Comparison of ENCODE assay signal across 8 cellular contexts in the genomic region with DNA sequence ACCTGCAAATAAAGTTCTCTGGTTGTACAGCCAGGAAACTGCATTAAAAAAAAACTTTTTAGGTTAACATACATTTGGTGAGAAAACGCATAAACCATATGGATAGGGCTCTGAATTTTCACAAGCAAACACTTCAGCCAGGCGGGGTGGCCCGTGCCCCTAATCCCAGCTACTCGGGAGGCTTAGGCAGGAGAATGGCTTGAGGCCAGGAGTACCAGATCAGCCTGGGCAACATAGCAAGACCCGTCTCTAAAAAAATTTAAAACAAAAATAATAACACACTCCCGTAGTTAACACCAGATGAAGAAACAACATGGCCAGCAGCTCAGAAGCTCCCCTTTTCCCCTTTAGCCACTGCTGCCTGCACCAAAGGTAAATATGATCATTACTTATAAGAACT. TPM values are rescaled to one million over a fixed set of nuclear protein-coding genes. Genes with fewer than 3 reads are reported as not detected.
DNase-seq lines count a peak whose midpoint lies in the region; ATAC-seq and TF ChIP-seq lines count a peak whose summit lies in the region.

No MANE protein-coding gene starts in this region.

- no peaks in the 10 kb centered on the region for H3K27me3 Mint-ChIP-seq in activated T-cell treated with anti-CD3 and anti-CD28 coated beads, Interleukin-2, amount 50 U/mL, for 24 hours
- no peaks in the 10 kb centered on the region for H3K27me3 Mint-ChIP-seq in activated naive CD8-positive, alpha-beta T cell

- no peak for TF ChIP-seq POLR2A in testis (IDR thresholded peaks at IDR 0.05)

- H3K4me3 ChIP-seq in liver (ENCODE audit: low read depth in 1 of 3, low read length in 3 of 3) (peak overlapping the region in 1 of 3 donors; percentile 63), testis (no peak overlapping the region)

- peaks cover 41% of the 10 kb centered on the region for H3K36me3 Mint-ChIP-seq in activated T-cell treated with anti-CD3 and anti-CD28 coated beads, Interleukin-2, amount 50 U/mL, for 24 hours (ENCODE audit: low read depth)
- peaks cover 10% of the 10 kb centered on the region for H3K36me3 Mint-ChIP-seq in activated naive CD8-positive, alpha-beta T cell

- peaks cover 45% of the 10 kb centered on the region for H3K4me1 Mint-ChIP-seq in activated T-cell treated with anti-CD3 and anti-CD28 coated beads, Interleukin-2, amount 50 U/mL, for 24 hours (ENCODE audit: low read depth)
- peaks cover 36% of the 10 kb centered on the region for H3K4me1 Mint-ChIP-seq in activated naive CD8-positive, alpha-beta T cell (ENCODE audit: low read depth)

- TF ChIP-seq CTCF in liver (IDR thresholded peaks at IDR 0.05; ENCODE audit: low read depth, low read length, missing input control) (no peak), testis (IDR thresholded peaks at IDR 0.05) (no peak)

- no peak for TF ChIP-seq RAD21 in liver (IDR thresholded peaks at IDR 0.05)

- H3K9ac ChIP-seq in liver (ENCODE audit: low read depth in 1 of 2, low read length in 2 of 2) = peak overlapping the region in 1 of 2 donors; percentile 85

- H3K9me3 ChIP-seq in liver (ENCODE audit: control insufficient read depth in 4 of 4, low read length in 3 of 4) = no peaks in the 10 kb centered on the region
- H3K9me3 ChIP-seq in testis = no peaks in the 10 kb centered on the region

- no peak for DNase-seq in activated T-cell treated with anti-CD3 and anti-CD28 coated beads, Interleukin-2, amount 50 U/mL, for 24 hours
- DNase-seq in activated T-cell treated with anti-CD3 and anti-CD28 coated beads, Interleukin-2, amount 50 U/mL, for 1 hour = no peak
- DNase-seq in testis (no peak), SIG-M5 treated with dmso at 0.1 percent for 504 hours (lab: John Stamatoyannopoulos, UW; ENCODE audit: unreplicated experiment) (no peak), SKM-1 treated with dmso at 0.1 percent for 144 hours (lab: John Stamatoyannopoulos, UW; ENCODE audit: unreplicated experiment) (no peak)

- H3K4me3 Mint-ChIP-seq in activated T-cell treated with anti-CD3 and anti-CD28 coated beads, Interleukin-2, amount 50 U/mL, for 24 hours = peak overlapping the region; percentile 91
- H3K4me3 Mint-ChIP-seq in activated naive CD8-positive, alpha-beta T cell = peak overlapping the region; percentile 99

- intact Hi-C loops in testis (cut with DNase I; ENCODE audit: low total_unique reads) = loop anchor here (10.0 kb wide), 1 partner anchor 139 kb away; no protein-coding TSS in a partner anchor

- H3K27ac Mint-ChIP-seq in activated T-cell treated with anti-CD3 and anti-CD28 coated beads, Interleukin-2, amount 50 U/mL, for 24 hours = peak overlapping the region; percentile 98
- no peak overlapping the region for H3K27ac Mint-ChIP-seq in activated naive CD8-positive, alpha-beta T cell

- WGBS in liver = 46% methylated on average over 6 of the region's 6 CpGs
- WGBS in testis, 2 donors = 35 to 39% methylated on average over 6 of the region's 6 CpGs

- H3K27ac ChIP-seq in liver (ENCODE audit: low read depth in 1 of 2, low read length in 2 of 2) = peak overlapping the region; percentile 78 to 98
- peak overlapping the region; percentile 90 to 92 for H3K27ac ChIP-seq in testis

- H3K4me1 ChIP-seq in liver (ENCODE audit: control insufficient read depth in 4 of 4, insufficient read depth in 4 of 4, low read length in 3 of 4) (peaks cover 0 to 40% (median 22%) of the 10 kb centered on the region in 4 donors), testis (peaks cover 24% of the 10 kb centered on the region)

- H3K36me3 ChIP-seq in liver (ENCODE audit: control insufficient read depth in 4 of 4, insufficient read depth in 3 of 4, low read depth in 1 of 4, low read length in 3 of 4) (peaks cover 0 to 6% (median 6%) of the 10 kb centered on the region in 4 donors), testis (ENCODE audit: low read depth, missing control alignments) (no peaks in the 10 kb centered on the region)

- H3K27me3 ChIP-seq in liver (ENCODE audit: control insufficient read depth in 4 of 4, insufficient read depth in 4 of 4, low read length in 3 of 4) = no peaks in the 10 kb centered on the region
- no peaks in the 10 kb centered on the region for H3K27me3 ChIP-seq in testis

- no peaks in the 10 kb centered on the region for H3K9me3 Mint-ChIP-seq in activated T-cell treated with anti-CD3 and anti-CD28 coated beads, Interleukin-2, amount 50 U/mL, for 24 hours
- no peaks in the 10 kb centered on the region for H3K9me3 Mint-ChIP-seq in activated naive CD8-positive, alpha-beta T cell (ENCODE audit: low read depth)

- no peak for ATAC-seq in esophagus mucosa

TF ChIP-seq in liver, 16 proteins besides CTCF, POLR2A, EP300 and RAD21:
- no peak for TF ChIP-seq HNF4G (IDR thresholded peaks at IDR 0.05)

RNA-seq across cellular contexts. Expression of gene RPL14, which starts 3.2 kb away (rescaled TPM):
- total RNA-seq in liver (100 to 1,000 TPM in 1 of 2 donors, 10 to 100 TPM in 1; 82.6 to 169 TPM), testis (100 to 1,000 TPM; 100 to 170 TPM), esophagus mucosa (1,667 TPM)
- polyA plus RNA-seq in liver (100 to 1,000 TPM; 201 to 383 TPM), testis (ENCODE audit: insufficient read depth, low read depth, low replicate concordance) (361 TPM)

RNA-seq across cellular contexts. Expression of gene ZNF619, which starts 23.0 kb away (rescaled TPM):
- total RNA-seq in liver (1 to 10 TPM; 4.9 to 5.9 TPM), testis (1 to 10 TPM; 4.1 to 4.4 TPM), esophagus mucosa (3.6 TPM)
- polyA plus RNA-seq in liver (1 to 10 TPM; 1.3 to 1.7 TPM), testis (ENCODE audit: insufficient read depth, low read depth, low replicate concordance) (3.0 TPM)

RNA-seq across cellular contexts. Expression of gene ZNF620, which starts 51.9 kb away (rescaled TPM):
- total RNA-seq in liver (1 to 10 TPM; 2.4 to 7.1 TPM), testis (1 to 10 TPM; 3.7 to 4.2 TPM), esophagus mucosa (0.56 TPM)
- polyA plus RNA-seq in liver (1 to 10 TPM in 1 of 2 donors, under 1 TPM in 1; 0.95 to 1.0 TPM), testis (ENCODE audit: insufficient read depth, low read depth, low replicate concordance) (1.6 TPM)
